ENCODE assay signal across 8 cellular contexts in genomic region chr6:126339796-126340750, GRCh38.
DNase-seq lines count a peak whose midpoint lies in the region; ATAC-seq and TF ChIP-seq lines count a peak whose summit lies in the region.

Gene CENPW, plus strand, starts transcription at chr6:126340115. Its CDS starts 159 bp downstream, at chr6:126340274.

- TF ChIP-seq CTCF in 22Rv1 (IDR thresholded peaks at IDR 0.05) (no peak), astrocyte of the cerebellum (IDR thresholded peaks at IDR 0.05; ENCODE audit: low read depth, low read length, missing control alignments) (no peak), retinal pigment epithelial cell (conservative IDR thresholded peaks at IDR 0.05; ENCODE audit: low read depth, low read length) (no peak)

- H3K27ac ChIP-seq in 22Rv1, result peak within 1 kb of the TSS; percentile 84

- in situ Hi-C loops in astrocyte of the cerebellum (cut with HindIII; ENCODE audit: low sequenced_read_pairs), result no loop called here

- ATAC-seq in GM18511 (IDR thresholded peaks at IDR 0.05; ENCODE audit: unreplicated experiment) (peak; percentile 92), HG02981 (IDR thresholded peaks at IDR 0.05; ENCODE audit: unreplicated experiment) (peak; percentile 92)

- H3K4me3 ChIP-seq in astrocyte of the cerebellum (ENCODE audit: low read depth, low read length) (peak within 1 kb of the TSS; percentile 74), retinal pigment epithelial cell (ENCODE audit: low read length) (peak within 1 kb of the TSS; percentile 100)

- DNase-seq in NCI-H1930 (lab: John Stamatoyannopoulos, UW) (peak; percentile 60 to 84), T-helper 22 cell (ENCODE audit: low read depth) (peak; percentile 65), astrocyte of the cerebellum (ENCODE audit: low read depth) (peak; percentile 51), hypothalamus (lab: John Stamatoyannopoulos, UW) (peak in 50 of 51 donors; percentile 4 to 82 (median 56)), retinal pigment epithelial cell (ENCODE audit: low read depth) (peak; percentile 29)

Comparison
In these comparisons a context has a peak if more than half of its experiments do, and no peak if none do; other contexts are left out.
1. Peak in every context shown above with its lines: DNase-seq, ATAC-seq, H3K4me3 ChIP-seq and H3K27ac ChIP-seq.